Comparison of ENCODE assay signal across 11 cellular contexts in the genomic region with DNA sequence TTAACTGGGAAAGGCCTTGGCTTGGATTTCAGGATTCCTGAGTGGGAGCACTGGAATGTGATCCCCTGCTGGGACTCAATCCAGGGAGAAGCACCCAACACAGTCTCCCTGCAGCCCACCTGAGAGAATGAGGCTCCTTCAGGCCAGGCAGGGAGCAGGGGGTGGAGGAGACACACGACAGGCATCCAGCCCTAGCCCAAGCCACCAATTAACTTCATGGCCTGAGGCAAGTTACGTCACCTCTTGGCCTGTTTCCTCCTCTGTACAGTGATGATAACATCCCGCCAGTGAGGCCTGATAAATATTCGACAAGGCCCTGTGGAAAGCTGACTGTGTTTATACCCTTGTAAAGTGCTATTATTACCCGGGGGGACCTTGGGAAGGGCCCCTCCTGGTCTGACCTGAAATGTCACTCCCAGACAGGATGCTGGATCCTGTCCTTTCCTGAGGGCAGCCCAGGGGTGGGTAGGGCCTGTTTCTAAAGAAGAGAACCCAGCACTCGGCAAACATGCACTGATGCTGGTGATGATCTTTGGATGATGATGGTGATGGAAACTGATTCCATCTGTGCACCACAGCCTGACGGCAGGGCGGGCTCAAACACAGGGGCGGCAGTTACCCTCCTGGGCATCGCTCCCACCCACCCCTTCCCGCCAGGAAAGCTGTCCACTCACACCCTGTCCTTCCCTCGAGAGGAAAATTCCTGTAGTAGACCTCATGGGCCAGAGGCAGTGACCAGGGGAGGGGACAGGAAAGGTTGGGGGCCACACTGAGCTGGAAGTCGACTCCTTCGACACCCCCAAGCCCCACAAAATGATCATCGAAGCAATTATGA. TPM values are rescaled to one million over a fixed set of nuclear protein-coding genes. Genes with fewer than 3 reads are reported as not detected.
DNase-seq lines count a peak whose midpoint lies in the region; ATAC-seq, FAIRE-seq and TF ChIP-seq lines count a peak whose summit lies in the region.
"Had no signal": no experiment of that assay in that cellular context is flagged by ENCODE, and none has a peak within 500 bp of the region (broad histone marks: within the 10 kb centered on the region; RNA-seq: fewer than 3 reads in every experiment).

No MANE protein-coding gene starts in this region.

- POLR2A ChIA-PET in AG04449 (lab: Yijun Ruan, JAX), result no interaction called here

- CTCF ChIA-PET in AG04449 (lab: Yijun Ruan, JAX), result interaction anchor here (1.0 to 3.8 kb wide), 4 partner anchors 9 to 399 kb away, joined by 4 to 28 read pairs (median 10); no protein-coding TSS in a partner anchor

- no peaks in the 10 kb centered on the region for H3K9me3 Mint-ChIP-seq in osteocyte (ENCODE audit: unreplicated experiment)
- H3K9me3 Mint-ChIP-seq: IgD-negative memory B cell had no signal

- ATAC-seq in left colon (peak; percentile 78), HG03571 (IDR thresholded peaks at IDR 0.05; ENCODE audit: unreplicated experiment) (no peak), GM18502 (IDR thresholded peaks at IDR 0.05; ENCODE audit: poor library complexity, unreplicated experiment) (no peak)

- H3K36me3 Mint-ChIP-seq in osteocyte (ENCODE audit: unreplicated experiment), result peaks cover 7% of the 10 kb centered on the region

- intact Hi-C loops in left colon (cut with DNase I, micrococcal nuclease), result no loop called here

- FAIRE-seq in HTR-8/SVneo (lab: Jason Lieb, UNC), result peak; percentile 96
- FAIRE-seq: urothelium cell line had no signal

- H3K4me3 Mint-ChIP-seq in osteocyte (ENCODE audit: unreplicated experiment), result no peak overlapping the region
- H3K4me3 Mint-ChIP-seq: IgD-negative memory B cell had no signal

- no peak overlapping the region for H3K4me3 ChIP-seq in AG04449 (ENCODE audit: low read depth, low read length)

- H3K27ac Mint-ChIP-seq in osteocyte (ENCODE audit: unreplicated experiment), result no peak overlapping the region
- H3K27ac Mint-ChIP-seq: IgD-negative memory B cell had no signal

- TF ChIP-seq CTCF in AG04449 (IDR thresholded peaks at IDR 0.05; ENCODE audit: insufficient read depth, low read length, missing control alignments), result no peak
- no peak for TF ChIP-seq CTCF in osteocyte (IDR thresholded peaks at IDR 0.05)

- DNase-seq in AG04449 (ENCODE audit: low read depth, low spot score) (peak; percentile 24), HTR-8/SVneo (ENCODE audit: insufficient read length, low spot score) (peak; percentile 91), astrocyte of the hippocampus (ENCODE audit: low read depth, low spot score) (peak; percentile 88), left colon (peak; percentile 43 to 51), osteocyte (ENCODE audit: extremely low spot score, unreplicated experiment) (no peak), NCI-H2227 treated with DMSO at 0.1 percent for 48 hours (lab: John Stamatoyannopoulos, UW) (no peak)
- DNase-seq: activated gamma-delta T cell had no signal

- peaks cover 10% of the 10 kb centered on the region for H3K4me1 Mint-ChIP-seq in osteocyte (ENCODE audit: unreplicated experiment)
- H3K4me1 Mint-ChIP-seq: IgD-negative memory B cell had no signal

- H3K27me3 Mint-ChIP-seq in osteocyte (ENCODE audit: unreplicated experiment), result no peaks in the 10 kb centered on the region
- H3K27me3 Mint-ChIP-seq: IgD-negative memory B cell had no signal

RNA-seq across cellular contexts. Expression of a gene that starts 12.4 kb away (rescaled TPM):
- total RNA-seq in left colon (1 to 10 TPM; 3.3 to 4.4 TPM), osteocyte (3.4 and 3.9 TPM in 2 replicates)

RNA-seq across cellular contexts. Expression of a gene that starts 13.3 kb away (rescaled TPM):
- total RNA-seq in left colon, result 1 to 10 TPM; 4.7 to 6.7 TPM
- total RNA-seq in osteocyte, result 1.9 and 2.3 TPM in 2 replicates

RNA-seq across cellular contexts. Expression of a gene that starts 20.1 kb away (rescaled TPM):
- not detected for total RNA-seq in left colon
- total RNA-seq in osteocyte, result not detected in 2 replicates

RNA-seq across cellular contexts. Expression of a gene that starts 20.2 kb away (rescaled TPM):
- 10 to 100 TPM; 97.1 to 98.4 TPM for total RNA-seq in left colon
- 133 TPM in 2 replicates for total RNA-seq in osteocyte

RNA-seq across cellular contexts. Expression of a gene that starts 31.9 kb away (rescaled TPM):
- total RNA-seq in left colon (10 to 100 TPM; 24.3 to 29.7 TPM), osteocyte (8.9 and 11.1 TPM in 2 replicates)

Comparison
In these comparisons a context has a peak if more than half of its experiments do, and no peak if none do; other contexts are left out.
1. DNase-seq: peak in AG04449 (single experiment), HTR-8/SVneo (single experiment), astrocyte of the hippocampus (single experiment) and left colon (2 of 2); none in osteocyte (single experiment) and NCI-H2227 treated with DMSO at 0.1 percent for 48 hours (single experiment).